16 cellular contexts compared by ENCODE assay signal in the genomic region with DNA sequence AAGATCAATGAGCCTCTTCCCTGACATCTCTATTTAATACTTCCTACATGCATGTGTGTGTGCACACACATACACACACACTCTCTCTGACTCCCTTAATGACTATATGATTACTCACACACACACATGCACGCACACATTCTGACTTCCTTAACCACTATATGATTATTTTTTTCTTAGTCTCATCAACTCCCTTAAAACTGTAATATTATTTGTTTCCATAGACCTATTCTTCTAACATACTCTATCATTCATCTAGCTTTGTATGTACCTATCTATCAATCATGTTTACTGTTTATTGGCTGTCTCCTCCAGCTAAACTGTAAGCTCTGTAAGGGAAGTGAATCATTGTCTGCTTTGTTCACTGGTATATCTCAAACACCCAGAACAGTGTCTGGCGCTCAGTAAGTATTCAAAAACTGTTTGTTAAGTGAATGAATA.
A peak's percentile ranks its signal among the peaks of the same experiment; 100 is the strongest.
DNase-seq lines count a peak whose midpoint lies in the region; TF ChIP-seq lines count a peak whose summit lies in the region.
"Had no signal": no experiment of that assay in that cellular context is flagged by ENCODE, and none has a peak within 500 bp of the region (broad histone marks: within the 10 kb centered on the region; RNA-seq: fewer than 3 reads in every experiment).

No MANE protein-coding gene starts in this region.

- peak; percentile 4 for DNase-seq in GM03348 (ENCODE audit: low spot score)
- peak; percentile 77 for DNase-seq in RPMI7951 (ENCODE audit: low read depth)
- peak; percentile 85 for DNase-seq in epithelial cell of esophagus (ENCODE audit: low read depth)
- peak; percentile 43 for DNase-seq in non-pigmented ciliary epithelial cell (ENCODE audit: low read depth)
- DNase-seq in effector CD8-positive, alpha-beta T cell (lab: John Stamatoyannopoulos, UW), result no peak
- DNase-seq in AG20443 (ENCODE audit: low spot score), result no peak
- DNase-seq in activated naive CD4-positive, alpha-beta T cell (lab: John Stamatoyannopoulos, UW), result no peak
- DNase-seq in NCI-H1092 treated with DMSO at 0.1 percent for 48 hours (lab: John Stamatoyannopoulos, UW), result no peak
- DNase-seq: activated CD8-positive, alpha-beta T cell treated with anti-CD3 and anti-CD28 coated beads for 36 hours; amniotic stem cell; kidney; midbrain; NCI-H69; OCI-M1; right lobe of liver; stimulated activated CD4-positive, alpha-beta T cell treated with anti-CD3 and anti-CD28 coated beads, Interleukin-2, amount 100 ng/mL, for 48 hours had no signal

- H3K4me3 ChIP-seq in epithelial cell of esophagus (ENCODE audit: low read length), result no peak overlapping the region
- H3K4me3 ChIP-seq: right lobe of liver had no signal

- no peak for TF ChIP-seq CTCF in epithelial cell of esophagus (IDR thresholded peaks at IDR 0.05; ENCODE audit: insufficient read depth, low read depth, low read length, missing control alignments)

Comparison
In these comparisons a context has a peak if more than half of its experiments do, and no peak if none do; other contexts are left out.
1. DNase-seq: peak in GM03348 (single experiment), RPMI7951 (single experiment), epithelial cell of esophagus (single experiment) and non-pigmented ciliary epithelial cell (single experiment); none in effector CD8-positive, alpha-beta T cell (single experiment), AG20443 (single experiment), activated naive CD4-positive, alpha-beta T cell (0 of 4) and NCI-H1092 treated with DMSO at 0.1 percent for 48 hours (single experiment).